ENCODE assay signal across 16 cellular contexts in genomic region chr2:33812707-33813106, GRCh38.
"Had no signal": no experiment of that assay in that cellular context is flagged by ENCODE, and none has a peak within 500 bp of the region (broad histone marks: within the 10 kb centered on the region; RNA-seq: fewer than 3 reads in every experiment).

No MANE protein-coding gene starts in this region.

- H3K4me3 Mint-ChIP-seq: activated CD4-positive, alpha-beta memory T cell treated with anti-CD3 and anti-CD28 coated beads, Interleukin-2, amount 10 ng/mL, durations not matched to agents 7 days and 5 days; activated CD4-positive, alpha-beta T cell treated with anti-CD3 and anti-CD28 coated beads for 36 hours; activated naive CD8-positive, alpha-beta T cell; neural crest cell had no signal

- H3K27ac ChIP-seq: esophagus muscularis mucosa, heart right ventricle, stomach, VCaP had no signal

- H3K4me3 ChIP-seq: esophagus muscularis mucosa, heart right ventricle, stomach had no signal

- H3K4me1 ChIP-seq: esophagus muscularis mucosa, heart right ventricle, stomach had no signal

- H3K9me3 ChIP-seq: esophagus muscularis mucosa, heart right ventricle, stomach had no signal

- H3K9me3 Mint-ChIP-seq: activated CD4-positive, alpha-beta memory T cell treated with anti-CD3 and anti-CD28 coated beads, Interleukin-2, amount 10 ng/mL, durations not matched to agents 7 days and 5 days; neural crest cell had no signal

- H3K27ac Mint-ChIP-seq: activated CD4-positive, alpha-beta memory T cell treated with anti-CD3 and anti-CD28 coated beads, Interleukin-2, amount 10 ng/mL, durations not matched to agents 7 days and 5 days; activated CD4-positive, alpha-beta T cell treated with anti-CD3 and anti-CD28 coated beads for 36 hours; activated naive CD8-positive, alpha-beta T cell had no signal

- H3K27me3 Mint-ChIP-seq: activated CD4-positive, alpha-beta memory T cell treated with anti-CD3 and anti-CD28 coated beads, Interleukin-2, amount 10 ng/mL, durations not matched to agents 7 days and 5 days; activated CD4-positive, alpha-beta T cell treated with anti-CD3 and anti-CD28 coated beads for 36 hours; activated naive CD8-positive, alpha-beta T cell had no signal

- FAIRE-seq: bronchial epithelial cell, endometrium, keratinocyte had no signal

- H3K36me3 ChIP-seq: esophagus muscularis mucosa, heart right ventricle, stomach had no signal

- H3K36me3 Mint-ChIP-seq: activated naive CD8-positive, alpha-beta T cell had no signal

- H3K27me3 ChIP-seq: esophagus muscularis mucosa, heart right ventricle, stomach had no signal

- H3K4me1 Mint-ChIP-seq: activated CD4-positive, alpha-beta memory T cell treated with anti-CD3 and anti-CD28 coated beads, Interleukin-2, amount 10 ng/mL, durations not matched to agents 7 days and 5 days; activated CD4-positive, alpha-beta T cell treated with anti-CD3 and anti-CD28 coated beads for 36 hours had no signal

- DNase-seq: activated CD4-positive, alpha-beta memory T cell treated with anti-CD3 and anti-CD28 coated beads, Interleukin-2, amount 10 ng/mL, durations not matched to agents 7 days and 5 days; activated CD4-positive, alpha-beta T cell treated with anti-CD3 and anti-CD28 coated beads for 36 hours; activated gamma-delta T cell; activated T-cell treated with anti-CD3 and anti-CD28 coated beads, Interleukin-2, amount 50 U/mL, for 48 hours; foreskin melanocyte; heart right ventricle; stimulated activated CD4-positive, alpha-beta T cell treated with anti-CD3 and anti-CD28 coated beads, Interleukin-15, amount 100 ng/mL, for 24 hours; stimulated activated CD4-positive, alpha-beta T cell treated with anti-CD3 and anti-CD28 coated beads, Interleukin-4, amount 100 ng/mL, for 4 hours; stomach had no signal
